1 cellular context compared by ENCODE assay signal in genomic region chr6:37314803-37315515, GRCh38.
TF ChIP-seq lines count a peak whose summit lies in the region.

No MANE protein-coding gene starts in this region.

TF ChIP-seq in K562, 482 proteins besides CTCF, POLR2A, EP300 and RAD21 (continued from another document and continues in another):
- no peak for TF ChIP-seq ZNF280A (IDR thresholded peaks at IDR 0.05; ENCODE audit: low read depth, partially characterized antibody)
- peak; percentile 82 for TF ChIP-seq ZBTB33 (CRISPR knock-in tag; IDR thresholded peaks at IDR 0.05)
- no peak for TF ChIP-seq NR3C1 (CRISPR knock-in tag; IDR thresholded peaks at IDR 0.05)
- peak; percentile 66; the same call in 1 of the 2 replicates for TF ChIP-seq TCF7 (IDR thresholded peaks at IDR 0.05; ENCODE audit: borderline replicate concordance)
- no peak for TF ChIP-seq ELK3 (CRISPR knock-in tag; IDR thresholded peaks at IDR 0.05)
- peak; percentile 95 for TF ChIP-seq MECOM (CRISPR knock-in tag; IDR thresholded peaks at IDR 0.05)
- TF ChIP-seq ATF1 (CRISPR knock-in tag; IDR thresholded peaks at IDR 0.05), result no peak
- TF ChIP-seq ATF1 (tag; IDR thresholded peaks at IDR 0.05), result peak; percentile 81
- peak; percentile 53; the same call in 1 of the 2 replicates for TF ChIP-seq STAG1 (CRISPR knock-in tag; IDR thresholded peaks at IDR 0.05; ENCODE audit: borderline replicate concordance)
- 0 out of 2 replicates have a peak, but pooled peaks have one; percentile 13 for TF ChIP-seq PREB (CRISPR knock-in tag; IDR thresholded peaks at IDR 0.05)
- TF ChIP-seq E2F5 (CRISPR knock-in tag; IDR thresholded peaks at IDR 0.05), result no peak
- TF ChIP-seq MTF1 (CRISPR knock-in tag; IDR thresholded peaks at IDR 0.05; ENCODE audit: borderline replicate concordance), result no peak
- TF ChIP-seq PPARD (CRISPR knock-in tag; IDR thresholded peaks at IDR 0.05), result no peak
- no peak for TF ChIP-seq SRSF7 (optimal IDR thresholded peaks at IDR 0.05; ENCODE audit: low read depth, low read length)
- TF ChIP-seq ARHGAP35 (IDR thresholded peaks at IDR 0.05; ENCODE audit: partially characterized antibody), result no peak
- no peak for TF ChIP-seq PURB (CRISPR knock-in tag; IDR thresholded peaks at IDR 0.05; ENCODE audit: low read depth)
- peak; percentile 94 for TF ChIP-seq PHB2 (IDR thresholded peaks at IDR 0.05; ENCODE audit: low read depth)
- no peak for TF ChIP-seq KDM2B (CRISPR knock-in tag; IDR thresholded peaks at IDR 0.05)
- TF ChIP-seq ZNF780A (CRISPR knock-in tag; IDR thresholded peaks at IDR 0.05), result no peak
- peak; percentile 93 for TF ChIP-seq HES1 (IDR thresholded peaks at IDR 0.05; ENCODE audit: low read depth)
- TF ChIP-seq CAMTA2 (CRISPR knock-in tag; conservative IDR thresholded peaks at IDR 0.05), result no peak
- no peak for TF ChIP-seq BRF2 (IDR thresholded peaks at IDR 0.05; ENCODE audit: borderline replicate concordance, insufficient read depth, insufficient read length)
- no peak for TF ChIP-seq PCBP2 (IDR thresholded peaks at IDR 0.05; ENCODE audit: low read depth, low read length, poor library complexity, severe bottlenecking)
- no peak for TF ChIP-seq TSC22D4 (tag; IDR thresholded peaks at IDR 0.05)
- no peak for TF ChIP-seq XRCC3 (IDR thresholded peaks at IDR 0.05)
- TF ChIP-seq NKRF (IDR thresholded peaks at IDR 0.05; ENCODE audit: borderline replicate concordance), result peak; percentile 92
- TF ChIP-seq HMGN3 (IDR thresholded peaks at IDR 0.05; ENCODE audit: borderline replicate concordance, extremely low read depth, insufficient read length, low read depth, low read length), result no peak
- peak; percentile 92 for TF ChIP-seq SMC3 (conservative IDR thresholded peaks at IDR 0.05; ENCODE audit: insufficient read depth, low read depth, low read length)
- TF ChIP-seq ZZZ3 (IDR thresholded peaks at IDR 0.05), result no peak
- TF ChIP-seq CREB3L1 (IDR thresholded peaks at IDR 0.05; ENCODE audit: borderline replicate concordance, low read depth), result no peak; the same call in 1 of the 2 replicates
- TF ChIP-seq TRIM25 (IDR thresholded peaks at IDR 0.05; ENCODE audit: borderline replicate concordance), result no peak
- 0 out of 2 replicates have a peak, but pooled peaks have one; percentile 73 for TF ChIP-seq RUNX1 (IDR thresholded peaks at IDR 0.05; ENCODE audit: low read depth)
- no peak for TF ChIP-seq MCM3 (IDR thresholded peaks at IDR 0.05)
- TF ChIP-seq FIP1L1 (IDR thresholded peaks at IDR 0.05; ENCODE audit: low read depth, low read length, poor library complexity, severe bottlenecking), result no peak
- peak; percentile 81; the same call in 1 of the 2 replicates for TF ChIP-seq ETS1 (conservative IDR thresholded peaks at IDR 0.05; ENCODE audit: control insufficient read depth, low read depth, low read length)
- no peak for TF ChIP-seq E2F1 (CRISPR knock-in tag; IDR thresholded peaks at IDR 0.05)
- peak; percentile 72 for TF ChIP-seq ATF4 (CRISPR knock-in tag; IDR thresholded peaks at IDR 0.05)
- peak; percentile 95; the same call in 1 of the 2 replicates for TF ChIP-seq CLOCK (CRISPR knock-in tag; IDR thresholded peaks at IDR 0.05; ENCODE audit: borderline replicate concordance)
- TF ChIP-seq NFIC (IDR thresholded peaks at IDR 0.05), result peak; percentile 91
